Comparison of ENCODE assay signal across 15 cellular contexts in genomic region chrX:63746715-63747114, GRCh38. TPM values are rescaled to one million over a fixed set of nuclear protein-coding genes. Genes with fewer than 3 reads are reported as not detected.
DNase-seq lines count a peak whose midpoint lies in the region; ATAC-seq, FAIRE-seq and TF ChIP-seq lines count a peak whose summit lies in the region.
"Had no signal": no experiment of that assay in that cellular context is flagged by ENCODE, and none has a peak within 500 bp of the region (broad histone marks: within the 10 kb centered on the region; RNA-seq: fewer than 3 reads in every experiment).

No MANE protein-coding gene starts in this region.

- dilution Hi-C loops in endothelial cell of umbilical vein (cut with MboI; ENCODE audit: extremely low pct_ligation_motif_present, low sequenced_read_pairs) = no loop called here

- FAIRE-seq in endothelial cell of umbilical vein (lab: Jason Lieb, UNC) (peak; percentile 80), GM12892 (lab: Jason Lieb, UNC) (no peak)
- FAIRE-seq: HepG2 had no signal

- DNase-seq in CD4-positive, CD25-positive, alpha-beta regulatory T cell = peak in 1 of 3 donors; percentile 3
- peak; percentile 13 for DNase-seq in DND-41
- DNase-seq in Kasumi-1 (lab: John Stamatoyannopoulos, UW) = peak; percentile 35 to 51
- DNase-seq in endothelial cell of umbilical vein (ENCODE audit: low read depth, low spot score) = peak; percentile 66
- DNase-seq in GM12892 (ENCODE audit: insufficient read length) = no peak
- no peak for DNase-seq in NCI-H446 treated with DMSO at 0.1 percent for 48 hours (lab: John Stamatoyannopoulos, UW)
- DNase-seq: activated CD8-positive, alpha-beta memory T cell treated with anti-CD3 and anti-CD28 coated beads, Interleukin-2, amount 50 U/mL, for 4 hours; DMS79; foreskin melanocyte; NCI-H2081; NCI-H526 treated with DMSO at 0.1 percent for 48 hours; SK-N-SH; WERI-Rb-1 had no signal

- H3K4me1 Mint-ChIP-seq in CD4-positive, CD25-positive, alpha-beta regulatory T cell = peaks cover 12 to 48% (median 33%) of the 10 kb centered on the region in 4 donors

- no peaks in the 10 kb centered on the region for H3K27me3 Mint-ChIP-seq in CD4-positive, CD25-positive, alpha-beta regulatory T cell

- H3K36me3 Mint-ChIP-seq in CD4-positive, CD25-positive, alpha-beta regulatory T cell = no peaks in the 10 kb centered on the region

- intact Hi-C loops in endothelial cell of umbilical vein (cut with micrococcal nuclease) = loop anchor here (1.0 to 10.0 kb wide), 3 partner anchors 9 to 394 kb away; partner anchors contain the start of gene SPIN4

- POLR2A ChIA-PET in endothelial cell of umbilical vein (lab: Charles Lee) = interaction anchor here (0.9 kb wide), 1 partner anchor 8 kb away, joined by 3 read pairs; no protein-coding TSS in a partner anchor

- H2AFZ ChIP-seq in DND-41 (ENCODE audit: low read depth, low read length) (no peak overlapping the region), endothelial cell of umbilical vein (ENCODE audit: low read depth, low read length) (no peak overlapping the region)

- TF ChIP-seq POLR2A in endothelial cell of umbilical vein (IDR thresholded peaks at IDR 0.05; ENCODE audit: low read depth, low read length) = no peak
- no peak for TF ChIP-seq POLR2A in GM12892 (IDR thresholded peaks at IDR 0.05; ENCODE audit: low read depth, low read length)

- peaks cover 11% of the 10 kb centered on the region; the same call in 1 of the 2 replicates for H4K20me1 ChIP-seq in DND-41 (ENCODE audit: insufficient read depth, low read length)
- H4K20me1 ChIP-seq in endothelial cell of umbilical vein (replicated peaks; ENCODE audit: control insufficient read depth, extremely low read depth, insufficient read depth, low read length) = no peaks in the 10 kb centered on the region

- peak overlapping the region in 1 of 3 donors; percentile 33 for H3K27ac Mint-ChIP-seq in CD4-positive, CD25-positive, alpha-beta regulatory T cell

- H3K27ac ChIP-seq in CD4-positive, CD25-positive, alpha-beta regulatory T cell (ENCODE audit: insufficient read depth, low read length, poor library complexity, severe bottlenecking) = peak overlapping the region; percentile 14
- H3K27ac ChIP-seq in DND-41 (ENCODE audit: low read length) = no peak overlapping the region; the same call in 1 of the 2 replicates
- peak overlapping the region; percentile 2 for H3K27ac ChIP-seq in endothelial cell of umbilical vein (ENCODE audit: insufficient read depth, low read depth, low read length)
- H3K27ac ChIP-seq: WERI-Rb-1 had no signal

- H3K36me3 ChIP-seq in CD4-positive, CD25-positive, alpha-beta regulatory T cell (ENCODE audit: control insufficient read depth, insufficient read depth, low read length) = no peaks in the 10 kb centered on the region
- H3K36me3 ChIP-seq in DND-41 (ENCODE audit: insufficient read depth, low read length) (no peaks in the 10 kb centered on the region), endothelial cell of umbilical vein (ENCODE audit: control insufficient read depth in 2 of 2, extremely low read depth in 1 of 2, insufficient read depth in 2 of 2, low read length in 2 of 2) (no peaks in the 10 kb centered on the region)
- H3K36me3 ChIP-seq: WERI-Rb-1 had no signal

- CTCF ChIA-PET in endothelial cell of umbilical vein (lab: Charles Lee) = interaction anchor here (0.9 kb wide), 1 partner anchor 15 kb away, joined by 3 read pairs; no protein-coding TSS in a partner anchor

- H3K9me1 ChIP-seq in endothelial cell of umbilical vein (replicated peaks; ENCODE audit: control insufficient read depth, extremely low read depth, insufficient read depth, low read length) = no peaks in the 10 kb centered on the region

- peaks cover 0 to 2% (median 0%) of the 10 kb centered on the region in 7 donors for H3K9me3 Mint-ChIP-seq in CD4-positive, CD25-positive, alpha-beta regulatory T cell

- no peaks in the 10 kb centered on the region for H3K9me3 ChIP-seq in CD4-positive, CD25-positive, alpha-beta regulatory T cell (ENCODE audit: control insufficient read depth in 2 of 2, low read length in 2 of 2)
- H3K9me3 ChIP-seq in DND-41 (ENCODE audit: insufficient read depth, low read length, severe bottlenecking) (no peaks in the 10 kb centered on the region), endothelial cell of umbilical vein (replicated peaks; ENCODE audit: control insufficient read depth, insufficient read depth, low read length) (no peaks in the 10 kb centered on the region)
- H3K9me3 ChIP-seq: SK-N-SH had no signal

- no peak for TF ChIP-seq CTCF in DND-41 (IDR thresholded peaks at IDR 0.05; ENCODE audit: borderline replicate concordance, extremely low read depth, low read length, poor library complexity, severe bottlenecking)
- no peak for TF ChIP-seq CTCF in endothelial cell of umbilical vein (IDR thresholded peaks at IDR 0.05; ENCODE audit: extremely low read depth in 1 of 2, insufficient read depth in 1 of 2, low read depth in 1 of 2, low read length in 2 of 2)

- H3K4me3 Mint-ChIP-seq in CD4-positive, CD25-positive, alpha-beta regulatory T cell = no peak overlapping the region

- BruUV-seq in endothelial cell of umbilical vein (replicated peaks; lab: Mats Ljungman, UMichigan) = no TSS peak

- H3K4me1 ChIP-seq in CD4-positive, CD25-positive, alpha-beta regulatory T cell (ENCODE audit: control insufficient read depth, insufficient read depth, low read length, poor library complexity, severe bottlenecking) = peaks cover 8% of the 10 kb centered on the region
- H3K4me1 ChIP-seq in DND-41 (ENCODE audit: insufficient read depth, low read length) (peaks cover 19% of the 10 kb centered on the region), endothelial cell of umbilical vein (ENCODE audit: control insufficient read depth, extremely low read depth, insufficient read depth, low read length) (peaks cover 18% of the 10 kb centered on the region)

- ATAC-seq in CD4-positive, CD25-positive, alpha-beta regulatory T cell (ENCODE audit: low read depth in 2 of 2) = no peak
- ATAC-seq in DND-41 (ENCODE audit: insufficient read depth, low read depth) (peak; percentile 29; the same call in 1 of the 3 replicates), GM21786 (IDR thresholded peaks at IDR 0.05; ENCODE audit: unreplicated experiment) (no peak)
- ATAC-seq: HepG2 had no signal

- H3K4me2 ChIP-seq in DND-41 (ENCODE audit: insufficient read depth, low read length) (no peak overlapping the region), endothelial cell of umbilical vein (ENCODE audit: insufficient read depth, low read length) (peak overlapping the region; percentile 19)
- H3K4me2 ChIP-seq: SK-N-SH had no signal

- no peak overlapping the region for H3K9ac ChIP-seq in DND-41 (ENCODE audit: low read depth, low read length)
- H3K9ac ChIP-seq in endothelial cell of umbilical vein (replicated peaks; ENCODE audit: extremely low read depth, insufficient read depth, low read length) = peak overlapping the region; percentile 3
- H3K9ac ChIP-seq: SK-N-SH had no signal

- no peak overlapping the region for H3K4me3 ChIP-seq in CD4-positive, CD25-positive, alpha-beta regulatory T cell (ENCODE audit: low read depth, low read length)
- H3K4me3 ChIP-seq in DND-41 (ENCODE audit: low read depth in 1 of 2, low read length in 2 of 2) = no peak overlapping the region
- H3K4me3 ChIP-seq in endothelial cell of umbilical vein (replicated peaks in 1 of 3; ENCODE audit: insufficient read depth in 1 of 3, low read depth in 1 of 3, low read length in 3 of 3) = no peak overlapping the region

- peaks cover 79% of the 10 kb centered on the region for H3K79me2 ChIP-seq in DND-41 (ENCODE audit: insufficient read depth, low read length)
- H3K79me2 ChIP-seq in endothelial cell of umbilical vein (ENCODE audit: control insufficient read depth, insufficient read depth, low read length) = no peaks in the 10 kb centered on the region

- no peaks in the 10 kb centered on the region for H3K27me3 ChIP-seq in CD4-positive, CD25-positive, alpha-beta regulatory T cell (ENCODE audit: control insufficient read depth, insufficient read depth, low read length)
- no peaks in the 10 kb centered on the region for H3K27me3 ChIP-seq in DND-41 (ENCODE audit: insufficient read depth, low read length, poor library complexity)
- H3K27me3 ChIP-seq in endothelial cell of umbilical vein (ENCODE audit: control insufficient read depth in 2 of 2, insufficient read depth in 2 of 2, low read length in 2 of 2) = no peaks in the 10 kb centered on the region

TF ChIP-seq in endothelial cell of umbilical vein, 7 proteins besides CTCF, POLR2A, EP300 and RAD21:
- TF ChIP-seq EZH2 (IDR thresholded peaks at IDR 0.05; ENCODE audit: borderline replicate concordance, low read depth, low read length, severe bottlenecking) (no peak), FOS (IDR thresholded peaks at IDR 0.05; ENCODE audit: borderline replicate concordance, insufficient read depth, low read length) (no peak), POLR2AphosphoS5 (IDR thresholded peaks at IDR 0.05; ENCODE audit: insufficient read depth, low read depth, low read length) (no peak), MYC (IDR thresholded peaks at IDR 0.05; ENCODE audit: low read depth, low read length) (no peak), MAX (IDR thresholded peaks at IDR 0.05; ENCODE audit: insufficient read depth, insufficient read length) (no peak), GATA2 (IDR thresholded peaks at IDR 0.05; ENCODE audit: insufficient read depth, insufficient read length, low read depth, low read length) (no peak), JUN (IDR thresholded peaks at IDR 0.05; ENCODE audit: borderline replicate concordance, insufficient read depth, insufficient read length, low read depth) (no peak)

RNA-seq across cellular contexts. Expression of gene ARHGEF9, which starts 38.3 kb away (rescaled TPM):
- 19.0 TPM for total RNA-seq in CD4-positive, CD25-positive, alpha-beta regulatory T cell
- 1 to 10 TPM; 4.5 to 9.4 (median 5.6) TPM for polyA plus RNA-seq in CD4-positive, CD25-positive, alpha-beta regulatory T cell
- 12.9 and 14.9 TPM in 2 replicates for total RNA-seq in endothelial cell of umbilical vein
- polyA plus RNA-seq in endothelial cell of umbilical vein = 5.6 and 6.5 TPM in 2 replicates
- 6.1 and 6.7 TPM in 2 replicates for polyA plus RNA-seq in endothelial cell of umbilical vein (2011; cell fraction: cytosol; rRNA removed)
- polyA plus RNA-seq in endothelial cell of umbilical vein (2011; cell fraction: nucleus; rRNA removed) = 21.1 and 22.5 TPM in 2 replicates
- polyA plus RNA-seq in endothelial cell of umbilical vein (2012) = 5.8 and 6.8 TPM in 2 replicates
- 20.8 and 26.6 TPM in 2 replicates for polyA minus RNA-seq in endothelial cell of umbilical vein
- polyA minus RNA-seq in endothelial cell of umbilical vein (2011; cell fraction: cytosol; rRNA and poly(A)+ RNA removed) = not detected
- 28.6 and 32.4 TPM in 2 replicates for polyA minus RNA-seq in endothelial cell of umbilical vein (2011; cell fraction: nucleus; rRNA and poly(A)+ RNA removed)
- polyA plus RNA-seq in GM12892 (2012; ENCODE audit: missing spikeins) = 14.4 TPM

Comparison
In these comparisons a context has a peak if more than half of its experiments do, and no peak if none do; other contexts are left out.
1. DNase-seq: peak in DND-41 (single experiment), Kasumi-1 (2 of 2) and endothelial cell of umbilical vein (single experiment); none in GM12892 (single experiment) and NCI-H446 treated with DMSO at 0.1 percent for 48 hours (single experiment).